16 cellular contexts compared by ENCODE assay signal in the genomic region with DNA sequence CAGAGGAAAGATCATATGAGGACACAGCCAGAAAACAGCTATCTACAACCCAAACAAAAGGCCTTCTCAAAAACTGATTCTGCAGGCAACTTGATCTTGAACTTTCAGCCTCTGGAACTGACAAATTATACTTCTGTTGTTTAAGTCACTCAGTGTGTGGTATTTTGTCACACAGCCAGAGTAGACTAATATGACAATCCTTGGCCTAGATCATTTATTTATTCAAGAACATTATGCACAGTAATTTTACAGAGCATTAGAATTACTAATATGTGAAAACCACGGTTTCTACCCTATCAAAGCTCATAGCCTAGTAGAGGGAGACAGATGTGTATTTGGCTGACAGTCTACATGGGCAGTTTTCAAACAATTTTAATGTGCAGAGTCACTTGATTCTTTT.
DNase-seq lines count a peak whose midpoint lies in the region; ATAC-seq and TF ChIP-seq lines count a peak whose summit lies in the region.
"Had no signal": no experiment of that assay in that cellular context is flagged by ENCODE, and none has a peak within 500 bp of the region (broad histone marks: within the 10 kb centered on the region; RNA-seq: fewer than 3 reads in every experiment).

No MANE protein-coding gene starts in this region.

- peak; percentile 24 for DNase-seq in HCEC 1CT
- no peak for DNase-seq in ascending aorta (ENCODE audit: low spot score in 2 of 2)
- DNase-seq in fibroblast of lung (ENCODE audit: low read depth in 2 of 2) = peak; percentile 47 to 95
- no peak for DNase-seq in sigmoid colon
- DNase-seq in mucosa of gallbladder (ENCODE audit: low spot score) = no peak
- no peak for DNase-seq in effector memory CD4-positive, alpha-beta T cell
- DNase-seq: activated CD4-positive, CD25-positive, alpha-beta regulatory T cell treated with anti-CD3 and anti-CD28 coated beads, Interleukin-2, amount 50 U/mL, for 72 hours; activated naive CD4-positive, alpha-beta T cell; activated T-cell treated with anti-CD3 and anti-CD28 coated beads, Interleukin-2, amount 50 U/mL, for 24 hours; amygdala; foreskin melanocyte; Kasumi-1; kidney; NCI-H1105 treated with DMSO at 0.1 percent for 48 hours; testis had no signal

- no peak for TF ChIP-seq POLR2A in sigmoid colon (IDR thresholded peaks at IDR 0.05)

- H2AFZ ChIP-seq in fibroblast of lung (ENCODE audit: low read length) = no peak overlapping the region

- H3K36me3 ChIP-seq in ascending aorta = no peaks in the 10 kb centered on the region
- H3K36me3 ChIP-seq in fibroblast of lung (ENCODE audit: control insufficient read depth, insufficient read depth, low read length) = no peaks in the 10 kb centered on the region
- H3K36me3 ChIP-seq in sigmoid colon = no peaks in the 10 kb centered on the region
- H3K36me3 ChIP-seq in effector memory CD4-positive, alpha-beta T cell (ENCODE audit: control insufficient read depth, insufficient read depth, low read length) = no peaks in the 10 kb centered on the region

- H3K79me2 ChIP-seq in fibroblast of lung (ENCODE audit: control insufficient read depth, insufficient read depth, low read length) = no peaks in the 10 kb centered on the region

- H3K9me3 ChIP-seq in ascending aorta (no peaks in the 10 kb centered on the region), fibroblast of lung (ENCODE audit: control insufficient read depth, insufficient read depth, low read depth, low read length) (no peaks in the 10 kb centered on the region), sigmoid colon (no peaks in the 10 kb centered on the region)
- H3K9me3 ChIP-seq in effector memory CD4-positive, alpha-beta T cell (ENCODE audit: control insufficient read depth, low read length) = no peaks in the 10 kb centered on the region
- H3K9me3 ChIP-seq: testis had no signal

- H3K27ac ChIP-seq in ascending aorta = peak overlapping the region; percentile 0 to 41
- no peak overlapping the region for H3K27ac ChIP-seq in fibroblast of lung (ENCODE audit: insufficient read depth, low read length)
- H3K27ac ChIP-seq in sigmoid colon = peak overlapping the region; percentile 22 to 54 (median 30)
- no peak overlapping the region for H3K27ac ChIP-seq in effector memory CD4-positive, alpha-beta T cell (ENCODE audit: insufficient read depth, low read length, poor library complexity, severe bottlenecking)

- no peak overlapping the region for H3K4me2 ChIP-seq in fibroblast of lung (ENCODE audit: extremely low read depth, insufficient read depth, low read length)

- H4K20me1 ChIP-seq in fibroblast of lung (ENCODE audit: control insufficient read depth, extremely low read depth, insufficient read depth, low read length) = no peaks in the 10 kb centered on the region

- intact Hi-C loops in ascending aorta (cut with DNase I) (no loop called here), sigmoid colon (cut with DNase I) (loop anchor here (5.0 to 10.0 kb wide), 3 partner anchors 38 to 168 kb away; a partner anchor contains a TSS)

- TF ChIP-seq CTCF in ascending aorta (IDR thresholded peaks at IDR 0.05) = no peak
- no peak for TF ChIP-seq CTCF in fibroblast of lung (conservative IDR thresholded peaks at IDR 0.05 in 1 of 2, IDR thresholded peaks at IDR 0.05 in 1 of 2; ENCODE audit: low read depth in 1 of 2, low read length in 2 of 2)
- no peak for TF ChIP-seq CTCF in sigmoid colon (IDR thresholded peaks at IDR 0.05)

- H3K4me3 ChIP-seq in ascending aorta = no peak overlapping the region
- H3K4me3 ChIP-seq in fibroblast of lung (replicated peaks in 1 of 4; ENCODE audit: control extremely low read depth in 1 of 4, insufficient read depth in 1 of 4, low read depth in 3 of 4, low read length in 4 of 4) = no peak overlapping the region
- H3K4me3 ChIP-seq in sigmoid colon = no peak overlapping the region
- H3K4me3 ChIP-seq in effector memory CD4-positive, alpha-beta T cell (ENCODE audit: insufficient read depth, low read depth, low read length, poor library complexity, severe bottlenecking) = no peak overlapping the region
- H3K4me3 ChIP-seq: testis had no signal

- H3K4me1 ChIP-seq in ascending aorta (peaks cover 0 to 2% of the 10 kb centered on the region in 2 donors), fibroblast of lung (ENCODE audit: control insufficient read depth, extremely low read depth, insufficient read depth, low read length) (peaks cover under 1% of the 10 kb centered on the region), sigmoid colon (peaks cover 0 to 56% (median 27%) of the 10 kb centered on the region in 4 donors)
- no peaks in the 10 kb centered on the region for H3K4me1 ChIP-seq in effector memory CD4-positive, alpha-beta T cell (ENCODE audit: control insufficient read depth, insufficient read depth, low read length, poor library complexity, severe bottlenecking)

- 24 to 63% methylated on average over 1 of the region's 1 CpG for WGBS in sigmoid colon, 2 donors

- H3K27me3 ChIP-seq in ascending aorta = no peaks in the 10 kb centered on the region
- H3K27me3 ChIP-seq in fibroblast of lung (ENCODE audit: control insufficient read depth, insufficient read depth, low read length) = no peaks in the 10 kb centered on the region
- H3K27me3 ChIP-seq in sigmoid colon = no peaks in the 10 kb centered on the region
- no peaks in the 10 kb centered on the region for H3K27me3 ChIP-seq in effector memory CD4-positive, alpha-beta T cell (replicated peaks; ENCODE audit: control insufficient read depth, insufficient read depth, low read length, poor library complexity, severe bottlenecking)
- H3K27me3 ChIP-seq: testis had no signal

- ATAC-seq in GM21423 (IDR thresholded peaks at IDR 0.05; ENCODE audit: unreplicated experiment) = no peak

- no peak overlapping the region for H3K9ac ChIP-seq in fibroblast of lung (ENCODE audit: insufficient read depth, low read length)

- TF ChIP-seq EP300 in sigmoid colon (IDR thresholded peaks at IDR 0.05) = no peak

Comparison
In these comparisons a context has a peak if more than half of its experiments do, and no peak if none do; other contexts are left out.
1. DNase-seq: peak in HCEC 1CT (single experiment) and fibroblast of lung (2 of 2); none in ascending aorta (0 of 2), sigmoid colon (single experiment), mucosa of gallbladder (single experiment) and effector memory CD4-positive, alpha-beta T cell (0 of 3).
2. H3K27ac ChIP-seq: peak in ascending aorta (2 of 2) and sigmoid colon (4 of 4); none in fibroblast of lung (single experiment) and effector memory CD4-positive, alpha-beta T cell (single experiment).